8 cellular contexts compared by ENCODE assay signal in the genomic region with DNA sequence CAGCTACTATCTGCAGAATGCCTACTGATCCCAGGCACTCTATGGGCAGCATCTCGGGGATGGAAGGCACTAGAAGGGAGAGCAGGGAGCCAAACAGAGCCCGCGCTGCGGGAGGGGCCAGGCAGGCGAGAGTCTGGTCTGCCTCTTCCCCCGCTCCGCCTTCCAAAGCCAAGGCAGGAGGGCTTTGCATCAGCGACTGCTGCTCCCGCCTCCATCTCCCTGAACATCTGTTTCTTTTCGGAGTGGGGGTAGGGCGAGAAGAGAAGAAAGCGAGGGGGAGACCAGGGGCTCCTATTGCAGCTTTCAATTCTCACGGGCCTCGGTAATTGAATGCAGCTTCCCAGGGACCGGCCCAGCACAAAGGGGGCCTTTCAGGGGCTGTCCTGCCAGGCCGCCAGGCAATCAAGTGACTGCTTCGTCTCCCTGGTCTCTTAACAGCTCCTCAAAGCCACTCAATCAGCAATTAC. TPM values are rescaled to one million over a fixed set of nuclear protein-coding genes. Genes with fewer than 3 reads are reported as not detected.
DNase-seq lines count a peak whose midpoint lies in the region; ATAC-seq lines count a peak whose summit lies in the region.

No MANE protein-coding gene starts in this region.

- DNase-seq in NCI-H1694 (lab: John Stamatoyannopoulos, UW) = peak; percentile 90
- DNase-seq in dedifferentiated amniotic fluid mesenchymal stem cell (ENCODE audit: extremely low spot score) = peak; percentile 67
- peak; percentile 64 for DNase-seq in ureter (ENCODE audit: low spot score)

- H3K4me1 ChIP-seq in mesodermal cell (ENCODE audit: control insufficient read depth, insufficient read depth, low read length, poor library complexity, severe bottlenecking) = peaks cover 38% of the 10 kb centered on the region

- no peaks in the 10 kb centered on the region for H3K9me3 ChIP-seq in mesodermal cell (ENCODE audit: control insufficient read depth, low read length)

- 2 to 3% methylated on average over 11 to 13 of the region's 17 CpGs for WGBS in mesodermal cell (ENCODE audit: insufficient coverage in 2 of 2), 2 experiments

- peak overlapping the region; percentile 14 for H3K4me3 ChIP-seq in mesodermal cell (ENCODE audit: extremely low read depth, insufficient read depth, low read length, poor library complexity, severe bottlenecking)

- peak overlapping the region; percentile 98 for H3K27ac ChIP-seq in mesodermal cell (ENCODE audit: low read depth, low read length, severe bottlenecking)

- ATAC-seq in GM18909 (IDR thresholded peaks at IDR 0.05; ENCODE audit: poor library complexity, unreplicated experiment) (no peak), HG03045 (IDR thresholded peaks at IDR 0.05; ENCODE audit: unreplicated experiment) (no peak), GM21786 (IDR thresholded peaks at IDR 0.05; ENCODE audit: unreplicated experiment) (no peak), GM18858 (IDR thresholded peaks at IDR 0.05; ENCODE audit: unreplicated experiment) (no peak)

- H3K36me3 ChIP-seq in mesodermal cell (ENCODE audit: control insufficient read depth, insufficient read depth, low read length) = peaks cover 3% of the 10 kb centered on the region

RNA-seq across cellular contexts. Expression of gene CDC42EP4, which starts 31.4 kb away (rescaled TPM):
- polyA plus RNA-seq in mesodermal cell (2013, experiment 1 of 2) = 41.4 TPM
- polyA plus RNA-seq in mesodermal cell (2013, experiment 2 of 2) = 35.7 TPM
- total RNA-seq in ureter = 70.8 TPM
